10 cellular contexts compared by ENCODE assay signal in genomic region chr14:97318380-97318779, GRCh38.
"Had no signal": no experiment of that assay in that cellular context is flagged by ENCODE, and none has a peak within 500 bp of the region (broad histone marks: within the 10 kb centered on the region; RNA-seq: fewer than 3 reads in every experiment).

No MANE protein-coding gene starts in this region.

- FAIRE-seq: H1, H54, HepG2 had no signal

- H3K27ac ChIP-seq: KMS-11 had no signal

- ATAC-seq: GM23338, HCT116, HepG2 had no signal

- H3K9ac ChIP-seq: KMS-11 had no signal

- DNase-seq: HFFc6, Karpas-422, KBM-7 had no signal

- H3K4me2 ChIP-seq: GM23338, KMS-11 had no signal

- H3K4me3 ChIP-seq: GM23338, HAP-1 had no signal

- H3K9me3 ChIP-seq: HAP-1 had no signal

- H2AFZ ChIP-seq: GM23338 had no signal

- H3K4me1 ChIP-seq: HAP-1 had no signal

- H3K36me3 ChIP-seq: HAP-1 had no signal
